9 cellular contexts compared by ENCODE assay signal in the genomic region with DNA sequence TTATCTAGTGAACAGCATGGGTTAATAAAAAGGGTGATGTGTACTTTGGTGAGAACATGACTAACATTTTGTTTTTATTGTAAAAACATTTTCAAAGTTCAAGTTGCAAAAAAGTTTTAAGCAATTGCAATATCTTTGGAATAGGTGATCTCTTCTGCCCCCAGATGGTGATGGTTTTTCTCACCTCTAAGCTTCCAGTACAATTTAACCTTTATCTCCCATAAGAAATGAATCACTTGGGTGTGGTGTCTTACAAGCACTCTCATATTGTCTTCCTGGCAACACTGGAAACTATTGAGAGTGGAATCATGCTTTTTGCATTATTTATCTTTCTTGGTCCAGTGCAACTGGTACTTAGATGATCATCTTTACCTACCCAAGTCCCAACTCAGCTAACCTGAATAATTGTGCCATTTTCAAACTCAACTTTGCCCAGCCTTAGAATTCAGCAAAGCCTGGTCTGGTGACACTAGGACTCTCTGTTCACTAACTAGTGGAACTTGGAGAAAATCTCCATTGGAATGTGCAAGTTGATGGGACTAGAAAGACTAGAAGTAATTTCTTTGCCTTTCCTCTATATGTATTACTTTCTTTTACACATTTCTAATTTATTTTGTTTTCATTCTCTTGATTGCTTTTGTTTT.
DNase-seq lines count a peak whose midpoint lies in the region; ATAC-seq and TF ChIP-seq lines count a peak whose summit lies in the region.
"Had no signal": no experiment of that assay in that cellular context is flagged by ENCODE, and none has a peak within 500 bp of the region (broad histone marks: within the 10 kb centered on the region; RNA-seq: fewer than 3 reads in every experiment).

No MANE protein-coding gene starts in this region.

- in situ Hi-C loops in GM13976 (cut with MboI; ENCODE audit: low sequenced_read_pairs, unreplicated experiment) = no loop called here

- DNase-seq in GM13976 (ENCODE audit: low spot score) (no peak), NB4 (ENCODE audit: low read depth) (peak; percentile 49), dedifferentiated amniotic fluid mesenchymal stem cell (ENCODE audit: extremely low spot score) (peak; percentile 34), non-pigmented ciliary epithelial cell (ENCODE audit: low read depth) (peak; percentile 43), SKM-1 (lab: John Stamatoyannopoulos, UW; ENCODE audit: unreplicated experiment) (no peak)
- DNase-seq: activated CD8-positive, alpha-beta memory T cell treated with anti-CD3 and anti-CD28 coated beads, Interleukin-2, amount 10 ng/mL, durations not matched to agents 7 days and 5 days had no signal

- TF ChIP-seq CTCF in GM13976 (IDR thresholded peaks at IDR 0.05; ENCODE audit: borderline replicate concordance, control extremely low read depth, extremely low read depth, insufficient read depth, missing control alignments) (peak; percentile 18), NB4 (IDR thresholded peaks at IDR 0.05; ENCODE audit: low read depth, low read length) (no peak)

- no peak overlapping the region for H3K4me3 ChIP-seq in NB4 (ENCODE audit: low read depth, low read length)

- TF ChIP-seq POLR2A in NB4 (IDR thresholded peaks at IDR 0.05; ENCODE audit: extremely low read depth, insufficient read length) = no peak

- ATAC-seq in HG02623 (IDR thresholded peaks at IDR 0.05; ENCODE audit: unreplicated experiment) (no peak), GM18867 (IDR thresholded peaks at IDR 0.05; ENCODE audit: unreplicated experiment) (no peak), GM18511 (IDR thresholded peaks at IDR 0.05; ENCODE audit: unreplicated experiment) (no peak)
- ATAC-seq: activated CD8-positive, alpha-beta memory T cell treated with anti-CD3 and anti-CD28 coated beads, Interleukin-2, amount 10 ng/mL, durations not matched to agents 7 days and 5 days had no signal

Comparison
In these comparisons a context has a peak if more than half of its experiments do, and no peak if none do; other contexts are left out.
1. DNase-seq: peak in NB4 (single experiment), dedifferentiated amniotic fluid mesenchymal stem cell (single experiment) and non-pigmented ciliary epithelial cell (single experiment); none in GM13976 (single experiment) and SKM-1 (single experiment).